Comparison of ENCODE assay signal across 17 cellular contexts in the genomic region with DNA sequence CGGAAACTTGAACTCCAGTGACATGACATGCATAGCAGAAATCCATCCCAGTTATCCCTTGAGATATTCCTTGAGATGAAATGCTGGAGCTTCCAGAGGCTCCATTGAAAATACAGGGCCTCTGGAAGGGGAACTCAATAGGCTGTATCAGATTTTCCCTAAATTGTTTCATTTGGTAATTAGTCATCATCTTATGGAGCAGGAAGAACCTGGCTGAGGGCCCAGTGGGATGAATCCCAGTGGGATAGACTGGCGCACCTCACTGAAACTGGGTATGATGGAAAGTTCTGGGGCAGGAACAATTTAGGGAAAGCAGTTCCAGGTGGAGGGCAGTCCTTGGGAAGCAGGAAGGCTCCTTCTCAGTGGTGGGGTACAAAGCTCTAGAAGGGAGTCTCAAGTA.
DNase-seq lines count a peak whose midpoint lies in the region; ATAC-seq and TF ChIP-seq lines count a peak whose summit lies in the region.
"Had no signal": no experiment of that assay in that cellular context is flagged by ENCODE, and none has a peak within 500 bp of the region (broad histone marks: within the 10 kb centered on the region; RNA-seq: fewer than 3 reads in every experiment).

No MANE protein-coding gene starts in this region.

- no peak overlapping the region for H3K4me2 ChIP-seq in osteoblast (ENCODE audit: insufficient read depth, low read length)
- H3K4me2 ChIP-seq: KMS-11 had no signal

- no peaks in the 10 kb centered on the region for H3K36me3 ChIP-seq in osteoblast (ENCODE audit: insufficient read depth, low read length)
- H3K36me3 ChIP-seq: colonic mucosa, stomach had no signal

- DNase-seq in COLO829 (ENCODE audit: low spot score) (peak; percentile 14), LHCN-M2 (ENCODE audit: low read depth) (peak; percentile 67), epithelial cell of esophagus (ENCODE audit: low read depth) (peak; percentile 49), osteoblast (ENCODE audit: insufficient read length, low spot score, missing footprints) (no peak), SW 1271 (lab: John Stamatoyannopoulos, UW) (no peak), GM13976 (ENCODE audit: low spot score) (no peak)
- DNase-seq: activated CD8-positive, alpha-beta T cell treated with anti-CD3 and anti-CD28 coated beads for 36 hours; amniotic stem cell; colonic mucosa; NCI-H1436 treated with DMSO at 0.1 percent for 48 hours; NCI-H2227 treated with DMSO at 0.1 percent for 48 hours; stomach had no signal

- in situ Hi-C loops in GM13976 (cut with MboI; ENCODE audit: low sequenced_read_pairs, unreplicated experiment), result no loop called here

- H2AFZ ChIP-seq in osteoblast (ENCODE audit: low read length), result no peak overlapping the region

- H3K4me3 ChIP-seq in epithelial cell of esophagus (ENCODE audit: low read length) (no peak overlapping the region), osteoblast (ENCODE audit: insufficient read depth, low read length) (no peak overlapping the region)
- H3K4me3 ChIP-seq: colonic mucosa, SK-N-MC, stomach had no signal

- no peaks in the 10 kb centered on the region for H3K27me3 ChIP-seq in osteoblast (ENCODE audit: insufficient read depth, low read length)
- H3K27me3 ChIP-seq: colonic mucosa, stomach had no signal

- H3K4me1 ChIP-seq in osteoblast (ENCODE audit: insufficient read depth, low read length), result peaks cover 32% of the 10 kb centered on the region
- H3K4me1 ChIP-seq: colonic mucosa had no signal

- no peak for ATAC-seq in HG03469 (IDR thresholded peaks at IDR 0.05; ENCODE audit: unreplicated experiment)
- ATAC-seq in HG03565 (IDR thresholded peaks at IDR 0.05; ENCODE audit: unreplicated experiment), result no peak
- ATAC-seq: activated CD8-positive, alpha-beta T cell treated with anti-CD3 and anti-CD28 coated beads for 36 hours; activated T-helper 17 cell treated with anti-CD3 and anti-CD28 coated beads, Interleukin-2, amount 50 U/mL, for 72 hours had no signal

- H4K20me1 ChIP-seq in osteoblast (ENCODE audit: insufficient read depth, low read length), result no peaks in the 10 kb centered on the region

- H3K27ac ChIP-seq in osteoblast (ENCODE audit: low read depth, low read length), result peak overlapping the region; percentile 19
- H3K27ac ChIP-seq: colonic mucosa, KMS-11, SK-N-MC had no signal

- H3K9me3 ChIP-seq in osteoblast (ENCODE audit: low read depth, low read length), result no peaks in the 10 kb centered on the region
- H3K9me3 ChIP-seq: colonic mucosa, stomach had no signal

- no peaks in the 10 kb centered on the region for H3K79me2 ChIP-seq in osteoblast (ENCODE audit: insufficient read depth, low read length)

- TF ChIP-seq CTCF in epithelial cell of esophagus (IDR thresholded peaks at IDR 0.05; ENCODE audit: insufficient read depth, low read depth, low read length, missing control alignments), result no peak
- no peak for TF ChIP-seq CTCF in osteoblast (IDR thresholded peaks at IDR 0.05; ENCODE audit: extremely low read depth, low read depth, low read length)
- TF ChIP-seq CTCF in GM13976 (IDR thresholded peaks at IDR 0.05; ENCODE audit: borderline replicate concordance, control extremely low read depth, extremely low read depth, insufficient read depth, missing control alignments), result no peak

Comparison
In these comparisons a context has a peak if more than half of its experiments do, and no peak if none do; other contexts are left out.
1. DNase-seq: peak in COLO829 (single experiment), LHCN-M2 (single experiment) and epithelial cell of esophagus (single experiment); none in osteoblast (single experiment), SW 1271 (0 of 2) and GM13976 (single experiment).